Comparison of ENCODE assay signal across 9 cellular contexts in genomic region chr9:99368341-99369326, GRCh38.
A peak's percentile ranks its signal among the peaks of the same experiment; 100 is the strongest.
DNase-seq lines count a peak whose midpoint lies in the region; ATAC-seq and TF ChIP-seq lines count a peak whose summit lies in the region.
"Had no signal": no experiment of that assay in that cellular context is flagged by ENCODE, and none has a peak within 500 bp of the region (broad histone marks: within the 10 kb centered on the region; RNA-seq: fewer than 3 reads in every experiment).

No MANE protein-coding gene starts in this region.

- H3K27ac ChIP-seq in GM23338 (ENCODE audit: low read depth) (no peak overlapping the region), RWPE2 (ENCODE audit: poor library complexity, severe bottlenecking) (no peak overlapping the region), esophagus (ENCODE audit: low read depth in 2 of 2, low read length in 1 of 2) (peak overlapping the region in 1 of 2 donors; percentile 52), muscle layer of duodenum (ENCODE audit: low read length) (peak overlapping the region; percentile 49)
- H3K27ac ChIP-seq in CD4-positive, alpha-beta T cell (ENCODE audit: low read depth, low read length), result no peak overlapping the region
- H3K27ac ChIP-seq: neutrophil had no signal

- CTCF ChIA-PET in CD4-positive, alpha-beta T cell (lab: Charles Lee), result no interaction called here

- peaks cover 7% of the 10 kb centered on the region; the same call in 2 of the 3 replicates for H3K4me1 Mint-ChIP-seq in GM23338
- peaks cover 8% of the 10 kb centered on the region for H3K4me1 Mint-ChIP-seq in CD4-positive, alpha-beta T cell (ENCODE audit: low read depth)

- no peak overlapping the region for H3K4me2 ChIP-seq in GM23338

- intact Hi-C loops in CD4-positive, alpha-beta T cell (cut with DNase I, micrococcal nuclease), result no loop called here

- H3K4me1 ChIP-seq in GM23338 (ENCODE audit: insufficient read depth), result no peaks in the 10 kb centered on the region; the same call in 1 of the 2 replicates
- H3K4me1 ChIP-seq in RWPE2 (ENCODE audit: insufficient read depth, poor library complexity, severe bottlenecking), result no peaks in the 10 kb centered on the region
- H3K4me1 ChIP-seq in esophagus (ENCODE audit: control insufficient read depth in 2 of 2, insufficient read depth in 2 of 2, low read length in 1 of 2), result peaks cover 0 to 6% of the 10 kb centered on the region in 2 donors
- peaks cover 0 to 4% of the 10 kb centered on the region in 2 donors for H3K4me1 ChIP-seq in muscle layer of duodenum (ENCODE audit: control insufficient read depth in 1 of 2, insufficient read depth in 2 of 2, low read length in 2 of 2)

- H3K9me3 Mint-ChIP-seq in GM23338, result no peaks in the 10 kb centered on the region
- H3K9me3 Mint-ChIP-seq in CD4-positive, alpha-beta T cell, result no peaks in the 10 kb centered on the region

- no peak overlapping the region for H3K4me3 Mint-ChIP-seq in GM23338
- no peak overlapping the region for H3K4me3 Mint-ChIP-seq in CD4-positive, alpha-beta T cell

- no peaks in the 10 kb centered on the region for H3F3A ChIP-seq in GM23338 (replicated peaks; ENCODE audit: low read depth)

- WGBS in esophagus, 2 donors, result 13 to 15% methylated on average over 31 of the region's 31 CpGs

- in situ Hi-C loops in G401 (cut with HindIII; ENCODE audit: low sequenced_read_pairs), result no loop called here

- no peaks in the 10 kb centered on the region for H3K79me2 ChIP-seq in GM23338 (replicated peaks; ENCODE audit: insufficient read depth)

- POLR2A ChIA-PET in CD4-positive, alpha-beta T cell (lab: Charles Lee), result no interaction called here

- no peaks in the 10 kb centered on the region for H3K9me3 ChIP-seq in RWPE2 (ENCODE audit: severe bottlenecking)
- no peaks in the 10 kb centered on the region for H3K9me3 ChIP-seq in esophagus (ENCODE audit: control insufficient read depth in 2 of 2, insufficient read depth in 1 of 2, low read depth in 1 of 2, low read length in 1 of 2)
- no peaks in the 10 kb centered on the region for H3K9me3 ChIP-seq in muscle layer of duodenum (ENCODE audit: control insufficient read depth in 1 of 2, low read length in 2 of 2)
- no peaks in the 10 kb centered on the region for H3K9me3 ChIP-seq in CD4-positive, alpha-beta T cell (ENCODE audit: control insufficient read depth, low read length)
- H3K9me3 ChIP-seq: neutrophil had no signal

- no peaks in the 10 kb centered on the region for H3K27me3 ChIP-seq in GM23338 (ENCODE audit: insufficient read depth)
- no peaks in the 10 kb centered on the region for H3K27me3 ChIP-seq in RWPE2 (ENCODE audit: insufficient read depth, poor library complexity, severe bottlenecking)
- H3K27me3 ChIP-seq in esophagus (ENCODE audit: control insufficient read depth in 1 of 2, insufficient read depth in 2 of 2, low read length in 2 of 2), result no peaks in the 10 kb centered on the region
- H3K27me3 ChIP-seq in muscle layer of duodenum (ENCODE audit: low read depth, low read length), result no peaks in the 10 kb centered on the region
- H3K27me3 ChIP-seq in CD4-positive, alpha-beta T cell (ENCODE audit: control insufficient read depth, insufficient read depth, low read length), result peaks cover 10% of the 10 kb centered on the region

- no peaks in the 10 kb centered on the region for H4K20me1 ChIP-seq in GM23338 (replicated peaks; ENCODE audit: insufficient read depth)

- no peaks in the 10 kb centered on the region for H3K9me2 ChIP-seq in GM23338 (ENCODE audit: insufficient read depth)

- H3K27ac Mint-ChIP-seq in GM23338, result no peak overlapping the region
- no peak overlapping the region for H3K27ac Mint-ChIP-seq in CD4-positive, alpha-beta T cell

- H3K36me3 Mint-ChIP-seq in GM23338 (ENCODE audit: low read depth), result no peaks in the 10 kb centered on the region
- H3K36me3 Mint-ChIP-seq in CD4-positive, alpha-beta T cell (ENCODE audit: low read depth), result no peaks in the 10 kb centered on the region

- DNase-seq in G401 (ENCODE audit: low spot score) (peak; percentile 74), GM23338 (ENCODE audit: low spot score) (peak; percentile 38), RWPE2 (ENCODE audit: low spot score) (no peak), T1000 (lab: John Stamatoyannopoulos, UW) (no peak)
- no peak for DNase-seq in CD4-positive, alpha-beta T cell

- TF ChIP-seq CTCF in GM23338 (conservative IDR thresholded peaks at IDR 0.05; ENCODE audit: low read depth in 2 of 2) (no peak), RWPE2 (IDR thresholded peaks at IDR 0.05; ENCODE audit: poor library complexity, severe bottlenecking) (no peak)
- TF ChIP-seq CTCF in CD4-positive, alpha-beta T cell (IDR thresholded peaks at IDR 0.05), result no peak

- H3K4me3 ChIP-seq in GM23338 (no peak overlapping the region), RWPE2 (ENCODE audit: severe bottlenecking) (no peak overlapping the region), esophagus (ENCODE audit: low read depth in 1 of 2, low read length in 2 of 2) (peak overlapping the region; percentile 11 to 37), muscle layer of duodenum (ENCODE audit: low read depth in 1 of 2, low read length in 2 of 2) (peak overlapping the region; percentile 55 to 63)

- H2AFZ ChIP-seq in GM23338, result peak overlapping the region; percentile 97

- H3K27me3 Mint-ChIP-seq in GM23338 (ENCODE audit: insufficient read depth, low read depth, poor library complexity), result peaks cover 4% of the 10 kb centered on the region
- peaks cover 50% of the 10 kb centered on the region for H3K27me3 Mint-ChIP-seq in CD4-positive, alpha-beta T cell

- ATAC-seq in GM23338 (peak; percentile 75), RWPE2 (ENCODE audit: low read depth) (peak; percentile 58), GM18520 (IDR thresholded peaks at IDR 0.05; ENCODE audit: unreplicated experiment) (no peak)
- ATAC-seq in CD4-positive, alpha-beta T cell (ENCODE audit: poor library complexity), result no peak

- H3K36me3 ChIP-seq in GM23338 (ENCODE audit: insufficient read depth) (no peaks in the 10 kb centered on the region), RWPE2 (ENCODE audit: low read depth) (no peaks in the 10 kb centered on the region), esophagus (ENCODE audit: control insufficient read depth in 2 of 2, insufficient read depth in 2 of 2, low read length in 1 of 2) (no peaks in the 10 kb centered on the region), muscle layer of duodenum (ENCODE audit: control insufficient read depth in 1 of 2, insufficient read depth in 2 of 2, low read length in 2 of 2) (no peaks in the 10 kb centered on the region)
- H3K36me3 ChIP-seq: neutrophil had no signal

TF ChIP-seq in GM23338, 12 proteins besides CTCF, POLR2A, EP300 and RAD21 (continues in another document):
- TF ChIP-seq REST (IDR thresholded peaks at IDR 0.05; ENCODE audit: unreplicated experiment), result no peak
- no peak for TF ChIP-seq NANOG (IDR thresholded peaks at IDR 0.05; ENCODE audit: borderline replicate concordance)
- TF ChIP-seq JUNB (IDR thresholded peaks at IDR 0.05; ENCODE audit: unreplicated experiment), result no peak

Comparison
In these comparisons a context has a peak if more than half of its experiments do, and no peak if none do; other contexts are left out.
1. DNase-seq: peak in G401 (single experiment) and GM23338 (single experiment); none in RWPE2 (single experiment), T1000 (single experiment) and CD4-positive, alpha-beta T cell (0 of 10).
2. ATAC-seq: peak in GM23338 (single experiment) and RWPE2 (single experiment); none in CD4-positive, alpha-beta T cell (single experiment) and GM18520 (single experiment).
3. H3K4me3 ChIP-seq: peak in esophagus (2 of 2) and muscle layer of duodenum (2 of 2); none in GM23338 (single experiment) and RWPE2 (single experiment).